In the genomic region with DNA sequence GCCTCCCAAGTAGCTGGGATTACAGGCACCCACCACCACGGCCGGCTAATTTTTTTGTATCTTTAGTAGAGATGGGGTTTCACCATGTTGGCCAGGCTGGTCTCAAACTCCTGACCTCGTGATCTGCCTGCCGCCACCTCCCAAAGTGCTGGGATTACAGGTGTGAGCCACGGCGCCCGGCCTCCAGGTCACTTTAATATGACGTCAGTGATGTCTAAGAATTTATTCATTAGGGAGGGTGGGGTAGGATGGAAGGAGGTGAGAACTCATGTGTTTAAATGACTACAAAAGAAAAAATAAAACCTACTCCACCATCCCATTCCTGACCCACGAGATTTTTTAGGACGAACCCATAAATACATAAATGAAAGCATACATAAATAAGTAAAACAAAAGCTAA, we compare ENCODE assay signal across 16 cellular contexts. TPM values are rescaled to one million over a fixed set of nuclear protein-coding genes. Genes with fewer than 3 reads are reported as not detected.
"Had no signal": no experiment of that assay in that cellular context is flagged by ENCODE, and none has a peak within 500 bp of the region (broad histone marks: within the 10 kb centered on the region; RNA-seq: fewer than 3 reads in every experiment).

No MANE protein-coding gene starts in this region.

RNA-seq across cellular contexts. Expression of a gene that starts 2.7 kb away (rescaled TPM):
- total RNA-seq: activated naive CD4-positive, alpha-beta T cell treated with anti-CD3 and anti-CD28 coated beads for 36 hours; activated naive CD4-positive, alpha-beta T cell treated with anti-CD3 and anti-CD28 coated beads, Interleukin-2, amount 50 U/mL, for 72 hours; activated naive CD8-positive, alpha-beta T cell treated with anti-CD3 and anti-CD28 coated beads for 36 hours; activated naive CD8-positive, alpha-beta T cell treated with anti-CD3 and anti-CD28 coated beads, Interleukin-2, amount 10 ng/mL, durations not matched to agents 7 days and 5 days; activated T-cell treated with anti-CD3 and anti-CD28 coated beads, Interleukin-2, amount 50 U/mL, for 4 hours; activated T-cell treated with anti-CD3 and anti-CD28 coated beads, Interleukin-2, amount 50 U/mL, for 72 hours; activated T-helper 1 cell treated with anti-CD3 and anti-CD28 coated beads, Interleukin-12 subunit alpha, Interleukin-12 subunit beta, Interleukin-2, Interleukin-4 antibody, amounts not matched to agents 30 ng/mL and 10 ng/mL and 1 ng/mL, durations not matched to agents 14 hours and 24 hours and 36 hours; activated T-helper 17 cell treated with anti-CD3 and anti-CD28 coated beads, Interleukin-2, amount 50 U/mL, for 72 hours; activated T-helper 2 cell treated with anti-CD3 and anti-CD28 coated beads, Interferon-gamma antibody, Interleukin-2, Interleukin-4, amounts not matched to agents 10 μg/mL and 5 μg/mL and 100 μg/mL, durations not matched to agents 14 hours and 24 hours and 36 hours; ascending aorta; astrocyte; body of pancreas; bronchial epithelial cell; cardiac septum; chondrocyte had no signal
- polyA plus RNA-seq: aorta had no signal
